In the genomic region with DNA sequence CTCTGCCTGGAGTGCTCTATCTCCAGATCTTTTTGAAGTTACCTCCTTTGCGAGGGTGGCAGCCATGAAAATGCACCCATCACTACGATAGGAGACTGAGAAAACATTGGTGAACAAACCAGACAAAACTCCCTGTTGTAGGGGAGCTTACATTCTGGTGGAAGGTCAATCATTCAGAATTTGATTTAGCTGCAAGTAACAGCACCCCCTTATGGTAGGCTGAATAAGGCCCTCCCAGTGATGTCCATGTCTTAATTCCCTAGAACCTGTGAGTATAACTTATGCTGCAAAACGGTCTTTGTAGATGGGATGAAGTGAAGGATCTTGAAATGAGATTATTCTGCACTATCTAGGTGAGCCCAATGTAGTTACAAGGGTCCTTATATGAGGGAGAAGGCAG, we compare ENCODE assay signal across 8 cellular contexts. TPM values are rescaled to one million over a fixed set of nuclear protein-coding genes. Genes with fewer than 3 reads are reported as not detected.
DNase-seq lines count a peak whose midpoint lies in the region; ATAC-seq, FAIRE-seq and TF ChIP-seq lines count a peak whose summit lies in the region.

No MANE protein-coding gene starts in this region.

- no peak overlapping the region for H3K4me3 ChIP-seq in Caco-2 (ENCODE audit: low read depth, low read length)
- no peak overlapping the region for H3K4me3 ChIP-seq in H1 (ENCODE audit: extremely low read depth in 1 of 4, insufficient read depth in 2 of 4, low read depth in 3 of 4, low read length in 4 of 4)
- H3K4me3 ChIP-seq in smooth muscle cell = no peak overlapping the region
- H3K4me3 ChIP-seq in body of pancreas = no peak overlapping the region

- intact Hi-C loops in Caco-2 (cut with micrococcal nuclease; ENCODE audit: unreplicated experiment) = no loop called here
- intact Hi-C loops in body of pancreas (cut with DNase I) = no loop called here

- H3K4me3 Mint-ChIP-seq in Caco-2 (ENCODE audit: unreplicated experiment) = no peak overlapping the region

- no peak overlapping the region for H3K14ac ChIP-seq in H1 (ENCODE audit: insufficient read length)

- peaks cover 6% of the 10 kb centered on the region for H3K4me1 Mint-ChIP-seq in Caco-2 (ENCODE audit: low read depth, unreplicated experiment)

- ATAC-seq in HG03039 (IDR thresholded peaks at IDR 0.05; ENCODE audit: unreplicated experiment) (no peak), body of pancreas (no peak)

- H3K23me2 ChIP-seq in H1 (ENCODE audit: low read depth, low read length) = peaks cover 2% of the 10 kb centered on the region; the same call in 1 of the 2 replicates

- H3K4me2 ChIP-seq in H1 (ENCODE audit: insufficient read depth in 1 of 2, low read depth in 2 of 2, low read length in 2 of 2) (no peak overlapping the region), smooth muscle cell (no peak overlapping the region)

- DNase-seq in Caco-2 (peak in 1 of 2 experiments; percentile 10), GM20000 (ENCODE audit: low spot score) (peak; percentile 41), NCI-H146 (lab: John Stamatoyannopoulos, UW) (peak; percentile 50), H1 (ENCODE audit: low read depth in 1 of 2, low spot score in 2 of 2) (no peak), smooth muscle cell (lab: John Stamatoyannopoulos, UW; ENCODE audit: unreplicated experiment) (no peak), NCI-H1694 treated with DMSO at 0.1 percent for 48 hours (lab: John Stamatoyannopoulos, UW) (no peak), body of pancreas (no peak)

- H3K27ac ChIP-seq in H1 (ENCODE audit: low read depth, low read length) (no peak overlapping the region), smooth muscle cell (ENCODE audit: low read depth) (no peak overlapping the region), body of pancreas (no peak overlapping the region)

- no peak overlapping the region for H3K56ac ChIP-seq in H1 (replicated peaks; ENCODE audit: insufficient read length, low read depth, low read length)

- H3K36me3 ChIP-seq in Caco-2 (ENCODE audit: control insufficient read depth, insufficient read depth, low read length) (no peaks in the 10 kb centered on the region), H1 (ENCODE audit: control insufficient read depth in 2 of 4, insufficient read depth in 4 of 4, low read length in 3 of 4) (no peaks in the 10 kb centered on the region), smooth muscle cell (ENCODE audit: low read depth) (no peaks in the 10 kb centered on the region), body of pancreas (replicated peaks in 1 of 2; ENCODE audit: insufficient read depth in 1 of 2, low read depth in 2 of 2) (no peaks in the 10 kb centered on the region)

- H3K27ac Mint-ChIP-seq in Caco-2 (ENCODE audit: unreplicated experiment) = no peak overlapping the region

- no peak overlapping the region for H2BK120ac ChIP-seq in H1 (replicated peaks; ENCODE audit: low read depth, low read length)

- CTCF ChIA-PET in Caco-2 (lab: Charles Lee) = interaction anchor here (0.5 to 1.0 kb wide), 5 partner anchors 20 to 148 kb away, joined by 3 to 8 read pairs (median 4); no protein-coding TSS in a partner anchor
- CTCF ChIA-PET in H1 (lab: Charles Lee; ENCODE audit: partially characterized antibody) = interaction anchor here (0.6 to 3.0 kb wide), 27 partner anchors 8 to 234 kb away, joined by 3 to 20 read pairs (median 4); no protein-coding TSS in a partner anchor

- TF ChIP-seq POLR2A in H1 (IDR thresholded peaks at IDR 0.05; ENCODE audit: control extremely low read depth in 1 of 2, low read depth in 2 of 2, low read length in 2 of 2) (no peak), body of pancreas (IDR thresholded peaks at IDR 0.05) (no peak)

- peak; percentile 69 for FAIRE-seq in H1 (lab: Jason Lieb, UNC)

- TF ChIP-seq RAD21 in H1 (IDR thresholded peaks at IDR 0.05 in 1 of 2, conservative IDR thresholded peaks at IDR 0.05 in 1 of 2; ENCODE audit: low read depth in 2 of 2, low read length in 2 of 2) = peak; percentile 56 to 68

- peak; percentile 25 to 32 for TF ChIP-seq CTCF in Caco-2 (IDR thresholded peaks at IDR 0.05; ENCODE audit: insufficient read depth in 1 of 2, low read depth in 1 of 2, low read length in 1 of 2, severe bottlenecking in 1 of 2, unreplicated experiment in 1 of 2)
- TF ChIP-seq CTCF in GM20000 (IDR thresholded peaks at IDR 0.05; ENCODE audit: extremely low read depth, missing control alignments) = peak; percentile 48
- TF ChIP-seq CTCF in H1 (IDR thresholded peaks at IDR 0.05; ENCODE audit: control extremely low read depth in 1 of 3, insufficient read depth in 1 of 3, low read depth in 1 of 3, low read length in 3 of 3) = peak in 2 of 3 experiments; percentile 50 to 79; a peak in 2 of 4 replicates
- TF ChIP-seq CTCF in smooth muscle cell (IDR thresholded peaks at IDR 0.05; ENCODE audit: borderline replicate concordance, insufficient read depth, poor library complexity, severe bottlenecking) = peak; percentile 20
- peak in 2 of 7 experiments; percentile 7 to 22 for TF ChIP-seq CTCF in body of pancreas (IDR thresholded peaks at IDR 0.05)

- H3K9me3 ChIP-seq in Caco-2 (no peaks in the 10 kb centered on the region), H1 (ENCODE audit: insufficient read depth in 2 of 2, low read depth in 1 of 2, low read length in 1 of 2) (peaks cover 5 to 6% of the 10 kb centered on the region in 2 experiments; a peak in 3 of 4 replicates), smooth muscle cell (replicated peaks; ENCODE audit: low read depth) (no peaks in the 10 kb centered on the region), body of pancreas (peaks cover 0 to 7% (median 0%) of the 10 kb centered on the region in 3 donors)

- H3K79me1 ChIP-seq in H1 (ENCODE audit: low read depth, low read length) = no peaks in the 10 kb centered on the region

- H3K27me3 Mint-ChIP-seq in Caco-2 (ENCODE audit: insufficient read depth, unreplicated experiment) = no peaks in the 10 kb centered on the region

- H2AFZ ChIP-seq in H1 (ENCODE audit: low read length) (no peak overlapping the region), smooth muscle cell (ENCODE audit: low read depth) (no peak overlapping the region)

- no peak overlapping the region for H4K8ac ChIP-seq in H1 (ENCODE audit: extremely low read depth, insufficient read depth, low read length)

- H2BK20ac ChIP-seq in H1 (ENCODE audit: low read length) = no peak overlapping the region

- no peak overlapping the region for H4K5ac ChIP-seq in H1 (ENCODE audit: insufficient read length, low read depth, low read length)

- WGBS in H1 (ENCODE audit: extremely low coverage in 1 of 2, insufficient coverage in 1 of 2, insufficient read length in 1 of 2, insufficient replicate concordance in 2 of 2, low coverage in 1 of 2, low lambda C conversion rate in 2 of 2, missing lambda C conversion rate in 1 of 2), 2 experiments = 66% methylated on average over 3 of the region's 3 CpGs; no CpG with 5 or more reads in 1 of the 2 experiments
- WGBS in smooth muscle cell (ENCODE audit: low lambda C conversion rate) = 57% methylated on average over 3 of the region's 3 CpGs
- 58 to 72% methylated on average over 3 of the region's 3 CpGs for WGBS in body of pancreas, 2 donors

- no peaks in the 10 kb centered on the region for H4K20me1 ChIP-seq in H1 (replicated peaks in 1 of 2; ENCODE audit: control insufficient read depth in 1 of 2, insufficient read depth in 2 of 2, low read length in 2 of 2)
- H4K20me1 ChIP-seq in smooth muscle cell (ENCODE audit: low read depth) = no peaks in the 10 kb centered on the region

- no peak overlapping the region for H3K9ac ChIP-seq in H1 (replicated peaks in 1 of 4; ENCODE audit: extremely low read depth in 1 of 4, low read depth in 3 of 4, low read length in 3 of 4)
- no peak overlapping the region for H3K9ac ChIP-seq in smooth muscle cell (ENCODE audit: low read depth)

- H2BK12ac ChIP-seq in H1 (ENCODE audit: low read depth, low read length) = no peak overlapping the region

- no peak overlapping the region for H3K4ac ChIP-seq in H1 (replicated peaks; ENCODE audit: insufficient read length, low read depth, low read length)

- no peaks in the 10 kb centered on the region for H3K79me2 ChIP-seq in H1 (ENCODE audit: control insufficient read depth in 1 of 2, insufficient read depth in 2 of 2, low read length in 2 of 2)
- H3K79me2 ChIP-seq in smooth muscle cell (ENCODE audit: low read depth) = no peaks in the 10 kb centered on the region

- H3K27me3 ChIP-seq in Caco-2 (replicated peaks; ENCODE audit: control insufficient read depth, insufficient read depth, low read length) (no peaks in the 10 kb centered on the region), H1 (replicated peaks in 1 of 4; ENCODE audit: control insufficient read depth in 3 of 4, extremely low read depth in 1 of 4, insufficient read depth in 3 of 4, low read length in 3 of 4) (no peaks in the 10 kb centered on the region), smooth muscle cell (ENCODE audit: low read depth) (no peaks in the 10 kb centered on the region), body of pancreas (no peaks in the 10 kb centered on the region)

- no peaks in the 10 kb centered on the region for H3K36me3 Mint-ChIP-seq in Caco-2 (ENCODE audit: insufficient read depth, unreplicated experiment)

- H2AK5ac ChIP-seq in H1 (ENCODE audit: low read depth, low read length) = no peak overlapping the region

- no peak overlapping the region for H3K23ac ChIP-seq in H1 (ENCODE audit: insufficient read length)

- POLR2A ChIA-PET in Caco-2 (lab: Charles Lee) = no interaction called here
- POLR2A ChIA-PET in H1 (lab: Charles Lee; ENCODE audit: partially characterized antibody) = interaction anchor here (0.7 kb wide), 1 partner anchor 15 kb away, joined by 3 read pairs; no protein-coding TSS in a partner anchor

- H3F3A ChIP-seq in smooth muscle cell (ENCODE audit: low read depth) = no peaks in the 10 kb centered on the region

- H3K9me3 Mint-ChIP-seq in Caco-2 (ENCODE audit: unreplicated experiment) = no peaks in the 10 kb centered on the region

- H2BK15ac ChIP-seq in H1 (ENCODE audit: low read length) = no peak overlapping the region

- no peak overlapping the region for H4K91ac ChIP-seq in H1 (replicated peaks; ENCODE audit: insufficient read length, low read length)

- TF ChIP-seq EP300 in H1 (IDR thresholded peaks at IDR 0.05; ENCODE audit: borderline replicate concordance in 1 of 2, low read depth in 2 of 2, low read length in 2 of 2) = no peak

- no TSS peak for BruUV-seq in Caco-2 (replicated peaks; lab: Mats Ljungman, UMichigan)

- no peak overlapping the region for H3K18ac ChIP-seq in H1 (ENCODE audit: extremely low read depth, low read length)

- H3K4me1 ChIP-seq in Caco-2 = 0 out of 2 replicates have a peak, but pooled peaks cover 5% of the 10 kb centered on the region
- H3K4me1 ChIP-seq in H1 (replicated peaks in 1 of 4; ENCODE audit: control insufficient read depth in 3 of 4, insufficient read depth in 4 of 4, low read length in 3 of 4) = peaks cover 0 to 2% (median 0%) of the 10 kb centered on the region in 4 experiments; a peak in 3 of 7 replicates
- H3K4me1 ChIP-seq in smooth muscle cell (ENCODE audit: low read depth) = no peaks in the 10 kb centered on the region
- peaks cover 8% of the 10 kb centered on the region for H3K4me1 ChIP-seq in body of pancreas

- no peak overlapping the region for H2BK5ac ChIP-seq in H1 (ENCODE audit: low read depth, low read length)

RNA-seq across cellular contexts. Expression of gene TEC, which starts 5.6 kb away (rescaled TPM):
- total RNA-seq in Caco-2 (2022) (2.0 and 2.2 TPM in 2 replicates), smooth muscle cell (0.67 and 1.8 TPM in 2 replicates), body of pancreas (1 to 10 TPM; 2.1 to 3.3 TPM)
- 1.8 and 2.3 TPM in 2 replicates for total RNA-seq in H1 (2021; fragmentation: NEBNext Ultra II Directional; extraction: Animal tissue kit (Norgen Biotek cat#: 25700))
- polyA plus RNA-seq in H1 (2011; rRNA removed) (0.38 and 0.73 TPM in 2 replicates), smooth muscle cell (0.14 TPM in 1 of 2 replicates, not detected in the other)
- polyA plus RNA-seq in H1 (2011; cell fraction: cytosol; rRNA removed) = 0.78 TPM
- 1.00 TPM for polyA plus RNA-seq in H1 (2011; cell fraction: nucleus; rRNA removed)
- 0.99 to 2.0 TPM (median 1.7 TPM) in 4 replicates for polyA plus RNA-seq in H1 (2012, experiment 1 of 2)
- polyA plus RNA-seq in H1 (2012, experiment 2 of 2) = 0.05 TPM
- 0.87 TPM for polyA plus RNA-seq in H1 (2013, experiment 1 of 2)
- 1.1 TPM for polyA plus RNA-seq in H1 (2013, experiment 2 of 2)
- 1.5 and 2.3 TPM in 2 replicates for polyA minus RNA-seq in H1 (2011; rRNA and poly(A)+ RNA removed)
- 0.66 TPM for polyA minus RNA-seq in H1 (2011; cell fraction: cytosol; rRNA and poly(A)+ RNA removed)
- polyA minus RNA-seq in H1 (2011; cell fraction: nucleus; rRNA and poly(A)+ RNA removed) = 4.5 TPM

Comparison
In these comparisons a context has a peak if more than half of its experiments do, and no peak if none do; other contexts are left out.
1. DNase-seq: peak in GM20000 (single experiment) and NCI-H146 (single experiment); none in H1 (0 of 2), smooth muscle cell (single experiment), NCI-H1694 treated with DMSO at 0.1 percent for 48 hours (single experiment) and body of pancreas (0 of 4).